In genomic region chr2:81984969-81985637, GRCh38 we compare ENCODE assay signal across 25 cellular contexts.
"Had no signal": no experiment of that assay in that cellular context is flagged by ENCODE, and none has a peak within 500 bp of the region (broad histone marks: within the 10 kb centered on the region; RNA-seq: fewer than 3 reads in every experiment).

No MANE protein-coding gene starts in this region.

- H3K4me3 ChIP-seq: breast epithelium, esophagus squamous epithelium, neural progenitor cell, right lobe of liver, SK-N-MC, skin epidermis, upper lobe of left lung had no signal

- ATAC-seq: left cardiac atrium; naive thymus-derived CD8-positive, alpha-beta T cell had no signal

- H3K36me3 Mint-ChIP-seq: activated naive CD4-positive, alpha-beta T cell treated with anti-CD3 and anti-CD28 coated beads, Interleukin-2, amount 10 ng/mL, durations not matched to agents 7 days and 5 days; activated naive CD8-positive, alpha-beta T cell treated with anti-CD3 and anti-CD28 coated beads, Interleukin-2, amount 10 ng/mL, durations not matched to agents 7 days and 5 days; memory B cell; naive thymus-derived CD8-positive, alpha-beta T cell; neural progenitor cell had no signal

- H3K4me3 Mint-ChIP-seq: activated naive CD4-positive, alpha-beta T cell treated with anti-CD3 and anti-CD28 coated beads, Interleukin-2, amount 10 ng/mL, durations not matched to agents 7 days and 5 days; activated naive CD8-positive, alpha-beta T cell treated with anti-CD3 and anti-CD28 coated beads, Interleukin-2, amount 10 ng/mL, durations not matched to agents 7 days and 5 days; dendritic cell treated with granulocyte-macrophage colony-stimulating factor and Interleukin-4, amounts not matched to agents 40 ng/mL and 50 ng/mL, for 4 days; memory B cell; naive thymus-derived CD8-positive, alpha-beta T cell; neural progenitor cell had no signal

- H3K27me3 ChIP-seq: breast epithelium, esophagus squamous epithelium, neural progenitor cell, right lobe of liver, upper lobe of left lung had no signal

- H3K9ac ChIP-seq: neural progenitor cell had no signal

- H3K27me3 Mint-ChIP-seq: activated naive CD4-positive, alpha-beta T cell treated with anti-CD3 and anti-CD28 coated beads, Interleukin-2, amount 10 ng/mL, durations not matched to agents 7 days and 5 days; activated naive CD8-positive, alpha-beta T cell treated with anti-CD3 and anti-CD28 coated beads, Interleukin-2, amount 10 ng/mL, durations not matched to agents 7 days and 5 days; dendritic cell treated with granulocyte-macrophage colony-stimulating factor and Interleukin-4, amounts not matched to agents 40 ng/mL and 50 ng/mL, for 4 days; memory B cell; naive thymus-derived CD8-positive, alpha-beta T cell; progenitor cell of endocrine pancreas had no signal

- DNase-seq: activated CD4-positive, alpha-beta T cell treated with anti-CD3 and anti-CD28 coated beads for 48 hours; activated CD4-positive, alpha-beta T cell treated with anti-CD3 and anti-CD28 coated beads, Interleukin-2, amount 50 U/mL, for 48 hours; activated CD8-positive, alpha-beta memory T cell treated with anti-CD3 and anti-CD28 coated beads for 24 hours; activated gamma-delta T cell; activated naive CD4-positive, alpha-beta T cell treated with anti-CD3 and anti-CD28 coated beads, Interleukin-2, amount 10 ng/mL, durations not matched to agents 7 days and 5 days; activated naive CD8-positive, alpha-beta T cell treated with anti-CD3 and anti-CD28 coated beads, Interleukin-2, amount 10 ng/mL, durations not matched to agents 7 days and 5 days; amniotic stem cell; central memory CD4-positive, alpha-beta T cell; esophagus squamous epithelium; foreskin melanocyte; islet precursor cell; left cardiac atrium; midbrain; stimulated activated CD4-positive, alpha-beta T cell treated with anti-CD3 and anti-CD28 coated beads, Interleukin-1b, Interleukin-23, amount 100 ng/mL, for 48 hours; stimulated activated naive CD4-positive, alpha-beta T cell treated with Interleukin-2 at 50 U/mL for 16 hours had no signal

- H3K27ac ChIP-seq: breast epithelium, esophagus squamous epithelium, neural progenitor cell, right lobe of liver, SK-N-MC, skin epidermis, upper lobe of left lung had no signal

- H3K4me1 ChIP-seq: breast epithelium, esophagus squamous epithelium, neural progenitor cell, right lobe of liver, upper lobe of left lung had no signal

- H3K27ac Mint-ChIP-seq: activated naive CD4-positive, alpha-beta T cell treated with anti-CD3 and anti-CD28 coated beads, Interleukin-2, amount 10 ng/mL, durations not matched to agents 7 days and 5 days; activated naive CD8-positive, alpha-beta T cell treated with anti-CD3 and anti-CD28 coated beads, Interleukin-2, amount 10 ng/mL, durations not matched to agents 7 days and 5 days; dendritic cell treated with granulocyte-macrophage colony-stimulating factor and Interleukin-4, amounts not matched to agents 40 ng/mL and 50 ng/mL, for 4 days; memory B cell; naive thymus-derived CD8-positive, alpha-beta T cell; neural progenitor cell; progenitor cell of endocrine pancreas had no signal

- H3K9me3 ChIP-seq: right lobe of liver had no signal

- H3K36me3 ChIP-seq: breast epithelium, esophagus squamous epithelium, neural progenitor cell, right lobe of liver, upper lobe of left lung had no signal

- H2AFZ ChIP-seq: neural progenitor cell had no signal

- H3K4me1 Mint-ChIP-seq: activated naive CD4-positive, alpha-beta T cell treated with anti-CD3 and anti-CD28 coated beads, Interleukin-2, amount 10 ng/mL, durations not matched to agents 7 days and 5 days; activated naive CD8-positive, alpha-beta T cell treated with anti-CD3 and anti-CD28 coated beads, Interleukin-2, amount 10 ng/mL, durations not matched to agents 7 days and 5 days; memory B cell; naive thymus-derived CD8-positive, alpha-beta T cell; neural progenitor cell had no signal

- H3K4me2 ChIP-seq: neural progenitor cell had no signal
